In the genomic region with DNA sequence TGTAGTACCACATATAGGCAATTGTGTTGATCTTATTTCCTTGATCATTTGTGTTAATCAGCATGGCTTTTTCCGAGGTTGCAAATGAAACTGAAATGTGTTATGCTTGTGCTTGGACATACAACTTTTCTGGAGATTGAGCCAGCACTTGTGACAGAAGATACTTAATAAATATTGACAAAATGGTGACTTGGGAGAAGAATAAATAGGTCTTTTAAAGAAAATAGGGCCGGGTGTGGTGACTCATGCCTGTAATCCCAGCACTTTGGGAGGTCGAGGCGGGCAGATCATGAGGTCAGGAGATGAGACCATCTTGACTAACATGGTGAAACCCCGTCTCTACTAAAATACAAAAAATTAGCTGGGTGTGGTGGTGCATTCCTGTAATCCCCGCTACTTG, we compare ENCODE assay signal across 10 cellular contexts. TPM values are rescaled to one million over a fixed set of nuclear protein-coding genes. Genes with fewer than 3 reads are reported as not detected.
DNase-seq lines count a peak whose midpoint lies in the region; ATAC-seq and TF ChIP-seq lines count a peak whose summit lies in the region.
"Not testable (repeated sequence)": the region's sequence is repeated elsewhere in the genome, so short reads cannot be mapped to it uniquely, and the experiment has no call there.
"Had no signal": no experiment of that assay in that cellular context is flagged by ENCODE, and none has a peak within 500 bp of the region (broad histone marks: within the 10 kb centered on the region; RNA-seq: fewer than 3 reads in every experiment).

No MANE protein-coding gene starts in this region.

- H3K27me3 Mint-ChIP-seq in activated CD4-positive, alpha-beta T cell treated with anti-CD3 and anti-CD28 coated beads, Interleukin-2, amount 10 ng/mL, durations not matched to agents 24 days and 14 days; activated T-helper 1 cell treated with anti-CD3 and anti-CD28 coated beads, Interleukin-12 subunit alpha, Interleukin-12 subunit beta, Interleukin-2, Interleukin-4 antibody, amounts not matched to agents 30 ng/mL and 10 ng/mL and 1 ng/mL, durations not matched to agents 14 hours and 24 hours and 36 hours (ENCODE audit: insufficient read depth); activated naive CD8-positive, alpha-beta T cell; activated naive CD8-positive, alpha-beta T cell treated with anti-CD3 and anti-CD28 coated beads, Interleukin-2, amount 50 U/mL, for 24 hours; osteocyte (ENCODE audit: unreplicated experiment): not testable (repeated sequence)

- H3K4me2 ChIP-seq in PC-3 (ENCODE audit: low read length) = peak overlapping the region; percentile 57; the same call in 1 of the 2 replicates

- H3K4me1 ChIP-seq in PC-3 (ENCODE audit: insufficient read depth, low read length) = peaks cover 19% of the 10 kb centered on the region

- CTCF ChIA-PET in PC-3 (lab: Charles Lee) = not testable (repeated sequence)

- 0 out of 2 replicates have a peak overlapping the region, but pooled peaks have one; percentile 1 for H3K4me3 ChIP-seq in PC-3 (ENCODE audit: low read length)

- ATAC-seq in PC-3 = peak; percentile 72
- not testable (repeated sequence) for ATAC-seq in activated naive CD8-positive, alpha-beta T cell treated with anti-CD3 and anti-CD28 coated beads, Interleukin-2, amount 50 U/mL, for 24 hours

- H3K9me2 ChIP-seq in PC-3 (replicated peaks; ENCODE audit: low read length) = not testable (repeated sequence)

- POLR2A ChIA-PET in PC-3 (lab: Charles Lee; ENCODE audit: unreplicated experiment) = not testable (repeated sequence)

- not testable (repeated sequence) for H3K9ac ChIP-seq in PC-3 (ENCODE audit: low read length)

- H3K27me3 ChIP-seq in PC-3 (ENCODE audit: low read length) = not testable (repeated sequence)

- not testable (repeated sequence) for H3K4me1 Mint-ChIP-seq in activated CD4-positive, alpha-beta T cell treated with anti-CD3 and anti-CD28 coated beads, Interleukin-2, amount 10 ng/mL, durations not matched to agents 24 days and 14 days; activated T-helper 1 cell treated with anti-CD3 and anti-CD28 coated beads, Interleukin-12 subunit alpha, Interleukin-12 subunit beta, Interleukin-2, Interleukin-4 antibody, amounts not matched to agents 30 ng/mL and 10 ng/mL and 1 ng/mL, durations not matched to agents 14 hours and 24 hours and 36 hours (ENCODE audit: low read depth); activated naive CD8-positive, alpha-beta T cell treated with anti-CD3 and anti-CD28 coated beads, Interleukin-2, amount 50 U/mL, for 24 hours; osteocyte (ENCODE audit: unreplicated experiment)
- peaks cover 21% of the 10 kb centered on the region for H3K4me1 Mint-ChIP-seq in activated naive CD8-positive, alpha-beta T cell (ENCODE audit: low read depth)

- H4K20me1 ChIP-seq in PC-3 (ENCODE audit: low read length) = not testable (repeated sequence)

- not testable (repeated sequence) for BruUV-seq in PC-3 (replicated peaks; lab: Mats Ljungman, UMichigan)

- H3K4me3 Mint-ChIP-seq in activated CD4-positive, alpha-beta T cell treated with anti-CD3 and anti-CD28 coated beads, Interleukin-2, amount 10 ng/mL, durations not matched to agents 24 days and 14 days; activated T-helper 1 cell treated with anti-CD3 and anti-CD28 coated beads, Interleukin-12 subunit alpha, Interleukin-12 subunit beta, Interleukin-2, Interleukin-4 antibody, amounts not matched to agents 30 ng/mL and 10 ng/mL and 1 ng/mL, durations not matched to agents 14 hours and 24 hours and 36 hours; activated naive CD8-positive, alpha-beta T cell; activated naive CD8-positive, alpha-beta T cell treated with anti-CD3 and anti-CD28 coated beads, Interleukin-2, amount 50 U/mL, for 24 hours; osteocyte (ENCODE audit: unreplicated experiment): not testable (repeated sequence)

- H2AFZ ChIP-seq in PC-3 (ENCODE audit: low read length) = not testable (repeated sequence)

- not testable (repeated sequence) for TF ChIP-seq CTCF in PC-3 (conservative IDR thresholded peaks at IDR 0.05; ENCODE audit: low read depth, low read length); osteocyte (IDR thresholded peaks at IDR 0.05)

- H3K27ac ChIP-seq in PC-3 (ENCODE audit: low read length) = peak overlapping the region; percentile 79

- not testable (repeated sequence) for H3K9me3 ChIP-seq in PC-3 (ENCODE audit: low read length)

- DNase-seq in DMS53 (lab: John Stamatoyannopoulos, UW) (peak; percentile 24), PC-3 (peak; percentile 58)
- DNase-seq in activated CD4-positive, alpha-beta T cell treated with anti-CD3 and anti-CD28 coated beads, Interleukin-2, amount 10 ng/mL, durations not matched to agents 24 days and 14 days; activated T-helper 1 cell treated with anti-CD3 and anti-CD28 coated beads, Interleukin-12 subunit alpha, Interleukin-12 subunit beta, Interleukin-2, Interleukin-4 antibody, amounts not matched to agents 30 ng/mL and 10 ng/mL and 1 ng/mL, durations not matched to agents 14 hours and 24 hours and 36 hours (ENCODE audit: low spot score); activated naive CD8-positive, alpha-beta T cell treated with anti-CD3 and anti-CD28 coated beads, Interleukin-2, amount 50 U/mL, for 24 hours; osteocyte (ENCODE audit: extremely low spot score, unreplicated experiment): not testable (repeated sequence)

- H3K36me3 Mint-ChIP-seq in activated CD4-positive, alpha-beta T cell treated with anti-CD3 and anti-CD28 coated beads, Interleukin-2, amount 10 ng/mL, durations not matched to agents 24 days and 14 days (ENCODE audit: low read depth) = peaks cover 64% of the 10 kb centered on the region
- H3K36me3 Mint-ChIP-seq in activated T-helper 1 cell treated with anti-CD3 and anti-CD28 coated beads, Interleukin-12 subunit alpha, Interleukin-12 subunit beta, Interleukin-2, Interleukin-4 antibody, amounts not matched to agents 30 ng/mL and 10 ng/mL and 1 ng/mL, durations not matched to agents 14 hours and 24 hours and 36 hours (ENCODE audit: low read depth) = peaks cover 41% of the 10 kb centered on the region
- H3K36me3 Mint-ChIP-seq in activated naive CD8-positive, alpha-beta T cell = peaks cover 11% of the 10 kb centered on the region
- peaks cover 62% of the 10 kb centered on the region for H3K36me3 Mint-ChIP-seq in activated naive CD8-positive, alpha-beta T cell treated with anti-CD3 and anti-CD28 coated beads, Interleukin-2, amount 50 U/mL, for 24 hours (ENCODE audit: low read depth)
- peaks cover 25% of the 10 kb centered on the region for H3K36me3 Mint-ChIP-seq in osteocyte (ENCODE audit: unreplicated experiment)

- H3K79me2 ChIP-seq in PC-3 (ENCODE audit: low read length) = not testable (repeated sequence)

- peaks cover 80% of the 10 kb centered on the region for H3K36me3 ChIP-seq in PC-3 (ENCODE audit: low read depth, low read length)

- H3K27ac Mint-ChIP-seq in activated CD4-positive, alpha-beta T cell treated with anti-CD3 and anti-CD28 coated beads, Interleukin-2, amount 10 ng/mL, durations not matched to agents 24 days and 14 days = peak overlapping the region; percentile 60
- H3K27ac Mint-ChIP-seq in activated T-helper 1 cell treated with anti-CD3 and anti-CD28 coated beads, Interleukin-12 subunit alpha, Interleukin-12 subunit beta, Interleukin-2, Interleukin-4 antibody, amounts not matched to agents 30 ng/mL and 10 ng/mL and 1 ng/mL, durations not matched to agents 14 hours and 24 hours and 36 hours = peak overlapping the region; percentile 44
- peak overlapping the region; percentile 41 for H3K27ac Mint-ChIP-seq in activated naive CD8-positive, alpha-beta T cell
- peak overlapping the region; percentile 55 for H3K27ac Mint-ChIP-seq in activated naive CD8-positive, alpha-beta T cell treated with anti-CD3 and anti-CD28 coated beads, Interleukin-2, amount 50 U/mL, for 24 hours
- peak overlapping the region; percentile 5 for H3K27ac Mint-ChIP-seq in osteocyte (ENCODE audit: unreplicated experiment)

- H3F3A ChIP-seq in PC-3 (ENCODE audit: low read length, unreplicated experiment) = not testable (repeated sequence)

- intact Hi-C loops in PC-3 (cut with micrococcal nuclease) = loop anchor here (2.0 to 10.0 kb wide), 2 partner anchors 77 to 175 kb away; no protein-coding TSS in a partner anchor
- intact Hi-C loops in activated CD4-positive, alpha-beta T cell treated with anti-CD3 and anti-CD28 coated beads, Interleukin-2, amount 10 ng/mL, durations not matched to agents 24 days and 14 days (cut with micrococcal nuclease) = loop anchor here (5.0 to 10.0 kb wide), 2 partner anchors 93 to 155 kb away; no protein-coding TSS in a partner anchor
- intact Hi-C loops in activated T-helper 1 cell treated with anti-CD3 and anti-CD28 coated beads, Interleukin-12 subunit alpha, Interleukin-12 subunit beta, Interleukin-2, Interleukin-4 antibody, amounts not matched to agents 30 ng/mL and 10 ng/mL and 1 ng/mL, durations not matched to agents 14 hours and 24 hours and 36 hours (cut with micrococcal nuclease) = loop anchor here (10.0 kb wide), 2 partner anchors 155 to 175 kb away; no protein-coding TSS in a partner anchor

- not testable (repeated sequence) for H3K9me3 Mint-ChIP-seq in activated CD4-positive, alpha-beta T cell treated with anti-CD3 and anti-CD28 coated beads, Interleukin-2, amount 10 ng/mL, durations not matched to agents 24 days and 14 days; activated T-helper 1 cell treated with anti-CD3 and anti-CD28 coated beads, Interleukin-12 subunit alpha, Interleukin-12 subunit beta, Interleukin-2, Interleukin-4 antibody, amounts not matched to agents 30 ng/mL and 10 ng/mL and 1 ng/mL, durations not matched to agents 14 hours and 24 hours and 36 hours; activated naive CD8-positive, alpha-beta T cell (ENCODE audit: low read depth); activated naive CD8-positive, alpha-beta T cell treated with anti-CD3 and anti-CD28 coated beads, Interleukin-2, amount 50 U/mL, for 24 hours; osteocyte (ENCODE audit: unreplicated experiment)

RNA-seq across cellular contexts. Expression of a gene that starts 18.5 kb away (rescaled TPM):
- total RNA-seq in PC-3 (2014; rRNA removed) = 1.6 and 2.9 TPM in 2 replicates
- total RNA-seq in activated CD4-positive, alpha-beta T cell treated with anti-CD3 and anti-CD28 coated beads, Interleukin-2, amount 10 ng/mL, durations not matched to agents 24 days and 14 days = 3.3 and 4.5 TPM in 2 replicates
- 4.3 and 4.8 TPM in 2 replicates for total RNA-seq in activated T-helper 1 cell treated with anti-CD3 and anti-CD28 coated beads, Interleukin-12 subunit alpha, Interleukin-12 subunit beta, Interleukin-2, Interleukin-4 antibody, amounts not matched to agents 30 ng/mL and 10 ng/mL and 1 ng/mL, durations not matched to agents 14 hours and 24 hours and 36 hours
- 4.4 and 4.6 TPM in 2 replicates for total RNA-seq in osteocyte

RNA-seq across cellular contexts. Expression of a gene that starts 26.9 kb away (rescaled TPM):
- total RNA-seq in PC-3 (2014; rRNA removed) (94.2 and 99.8 TPM in 2 replicates), osteocyte (210 and 238 TPM in 2 replicates)
- 284 and 301 TPM in 2 replicates for total RNA-seq in activated CD4-positive, alpha-beta T cell treated with anti-CD3 and anti-CD28 coated beads, Interleukin-2, amount 10 ng/mL, durations not matched to agents 24 days and 14 days
- 295 and 305 TPM in 2 replicates for total RNA-seq in activated T-helper 1 cell treated with anti-CD3 and anti-CD28 coated beads, Interleukin-12 subunit alpha, Interleukin-12 subunit beta, Interleukin-2, Interleukin-4 antibody, amounts not matched to agents 30 ng/mL and 10 ng/mL and 1 ng/mL, durations not matched to agents 14 hours and 24 hours and 36 hours

RNA-seq across cellular contexts. Expression of a gene that starts 58.5 kb away (rescaled TPM):
- total RNA-seq in PC-3 (2014; rRNA removed) (not detected in 2 replicates), osteocyte (not detected in 2 replicates)
- 34.5 and 35.2 TPM in 2 replicates for total RNA-seq in activated CD4-positive, alpha-beta T cell treated with anti-CD3 and anti-CD28 coated beads, Interleukin-2, amount 10 ng/mL, durations not matched to agents 24 days and 14 days
- total RNA-seq in activated T-helper 1 cell treated with anti-CD3 and anti-CD28 coated beads, Interleukin-12 subunit alpha, Interleukin-12 subunit beta, Interleukin-2, Interleukin-4 antibody, amounts not matched to agents 30 ng/mL and 10 ng/mL and 1 ng/mL, durations not matched to agents 14 hours and 24 hours and 36 hours = 53.9 and 55.4 TPM in 2 replicates
- total RNA-seq: A172, Caco-2, Calu3 had no signal

Comparison
In these comparisons a context has a peak if more than half of its experiments do, and no peak if none do; other contexts are left out.
1. H3K27ac Mint-ChIP-seq: peak in every context shown above with its lines; median percentile 60 in activated CD4-positive, alpha-beta T cell treated with anti-CD3 and anti-CD28 coated beads, Interleukin-2, amount 10 ng/mL, durations not matched to agents 24 days and 14 days; 55 in activated naive CD8-positive, alpha-beta T cell treated with anti-CD3 and anti-CD28 coated beads, Interleukin-2, amount 50 U/mL, for 24 hours; 44 in activated T-helper 1 cell treated with anti-CD3 and anti-CD28 coated beads, Interleukin-12 subunit alpha, Interleukin-12 subunit beta, Interleukin-2, Interleukin-4 antibody, amounts not matched to agents 30 ng/mL and 10 ng/mL and 1 ng/mL, durations not matched to agents 14 hours and 24 hours and 36 hours; 41 in activated naive CD8-positive, alpha-beta T cell; 5 in osteocyte.
2. RNA of a gene that starts 58.5 kb away (total RNA-seq): 53.9 to 55.4 TPM in activated T-helper 1 cell treated with anti-CD3 and anti-CD28 coated beads, Interleukin-12 subunit alpha, Interleukin-12 subunit beta, Interleukin-2, Interleukin-4 antibody, amounts not matched to agents 30 ng/mL and 10 ng/mL and 1 ng/mL, durations not matched to agents 14 hours and 24 hours and 36 hours and 34.5 to 35.2 TPM in activated CD4-positive, alpha-beta T cell treated with anti-CD3 and anti-CD28 coated beads, Interleukin-2, amount 10 ng/mL, durations not matched to agents 24 days and 14 days; not detected in PC-3 and not detected in osteocyte; every median in the first group is over 10 times any median in the second.